Comparison of ENCODE assay signal across 15 cellular contexts in genomic region chr11:1780700-1781592, GRCh38. TPM values are rescaled to one million over a fixed set of nuclear protein-coding genes. Genes with fewer than 3 reads are reported as not detected.
DNase-seq lines count a peak whose midpoint lies in the region; ATAC-seq and TF ChIP-seq lines count a peak whose summit lies in the region.
"Had no signal": no experiment of that assay in that cellular context is flagged by ENCODE, and none has a peak within 500 bp of the region (broad histone marks: within the 10 kb centered on the region; RNA-seq: fewer than 3 reads in every experiment).

No MANE protein-coding gene starts in this region.

- TF ChIP-seq POLR2A in NB4 (IDR thresholded peaks at IDR 0.05; ENCODE audit: extremely low read depth, insufficient read length), result no peak

- H3K4me3 ChIP-seq in NB4 (ENCODE audit: low read depth, low read length), result no peak overlapping the region
- H3K4me3 ChIP-seq: HAP-1 had no signal

- H3K36me3 Mint-ChIP-seq in CD14-positive monocyte, result peaks cover 2 to 11% of the 10 kb centered on the region in 2 donors
- H3K36me3 Mint-ChIP-seq: brain, IgD-negative memory B cell had no signal

- peak overlapping the region; percentile 98 to 100 (median 98) for H3K27ac Mint-ChIP-seq in CD14-positive monocyte
- H3K27ac Mint-ChIP-seq: IgD-negative memory B cell, nephron progenitor cell had no signal

- H3K4me3 Mint-ChIP-seq in CD14-positive monocyte, result peak overlapping the region; percentile 11 to 62
- H3K4me3 Mint-ChIP-seq: brain, nephron progenitor cell had no signal

- TF ChIP-seq CTCF in CD14-positive monocyte (IDR thresholded peaks at IDR 0.05) (no peak), NB4 (IDR thresholded peaks at IDR 0.05; ENCODE audit: low read depth, low read length) (no peak)

- H3K9me3 Mint-ChIP-seq in CD14-positive monocyte, result peaks cover 0 to 3% (median 2%) of the 10 kb centered on the region in 7 donors
- H3K9me3 Mint-ChIP-seq: IgD-negative memory B cell had no signal

- H3K27me3 Mint-ChIP-seq in CD14-positive monocyte (ENCODE audit: low read depth in 3 of 3), result peaks cover 2 to 13% (median 4%) of the 10 kb centered on the region in 3 donors
- H3K27me3 Mint-ChIP-seq: IgD-negative memory B cell had no signal

- H3K4me1 Mint-ChIP-seq in CD14-positive monocyte, result peaks cover 97% of the 10 kb centered on the region
- H3K4me1 Mint-ChIP-seq: brain had no signal

- intact Hi-C loops in CD14-positive monocyte (cut with micrococcal nuclease), result loop anchor here in 1 of 2 donors (5.0 kb wide), 1 partner anchor 71 kb away; the partner anchor contains the start of gene LSP1

- DNase-seq in CD14-positive monocyte (ENCODE audit: low spot score), result peak; percentile 95
- DNase-seq in NB4 (ENCODE audit: low read depth), result peak; percentile 81
- DNase-seq in ecto neural progenitor cell (ENCODE audit: low spot score), result peak; percentile 47
- peak; percentile 10 for DNase-seq in midbrain (lab: John Stamatoyannopoulos, UW)
- no peak for DNase-seq in NCI-H1417 treated with DMSO at 0.1 percent for 48 hours (lab: John Stamatoyannopoulos, UW)
- DNase-seq in glomerular visceral epithelial cell (ENCODE audit: extremely low spot score), result no peak
- DNase-seq in EL, result no peak
- DNase-seq: activated CD4-positive, alpha-beta T cell treated with anti-CD3 and anti-CD28 coated beads for 4 hours; NCI-H2081 treated with DMSO at 0.1 percent for 48 hours; nephron progenitor cell; stimulated activated CD4-positive, alpha-beta T cell treated with anti-CD3 and anti-CD28 coated beads, Interleukin-12 subunit alpha, Interleukin-12 subunit beta, amount 100 ng/mL, for 4 hours had no signal

- no peak for ATAC-seq in GM21529 (IDR thresholded peaks at IDR 0.05; ENCODE audit: unreplicated experiment)

RNA-seq across cellular contexts. Expression of gene CTSD, which starts 17.2 kb away (rescaled TPM):
- 1,000 to 10,000 TPM in 1 of 2 donors, 100 to 1,000 TPM in 1; 855 to 1,372 TPM for polyA plus RNA-seq in CD14-positive monocyte

RNA-seq across cellular contexts. Expression of gene IFITM10, which starts 30.6 kb away (rescaled TPM):
- polyA plus RNA-seq in CD14-positive monocyte, result not detected

RNA-seq across cellular contexts. Expression of gene SYT8, which starts 53.8 kb away (rescaled TPM):
- not detected for polyA plus RNA-seq in CD14-positive monocyte
- polyA plus RNA-seq: IgD-negative memory B cell had no signal

RNA-seq across cellular contexts. Expression of gene TNNI2, which starts 57.8 kb away (rescaled TPM):
- 10 to 100 TPM; 11.4 to 11.7 TPM for polyA plus RNA-seq in CD14-positive monocyte

Comparison
In these comparisons a context has a peak if more than half of its experiments do, and no peak if none do; other contexts are left out.
1. DNase-seq: peak in CD14-positive monocyte (single experiment), NB4 (single experiment), ecto neural progenitor cell (single experiment) and midbrain (single experiment); none in NCI-H1417 treated with DMSO at 0.1 percent for 48 hours (single experiment), glomerular visceral epithelial cell (single experiment) and EL (single experiment).